In genomic region chr16:67199808-67200198, GRCh38 we compare ENCODE assay signal across 13 cellular contexts. TPM values are rescaled to one million over a fixed set of nuclear protein-coding genes. Genes with fewer than 3 reads are reported as not detected.
DNase-seq lines count a peak whose midpoint lies in the region; ATAC-seq and TF ChIP-seq lines count a peak whose summit lies in the region.
"Had no signal": no experiment of that assay in that cellular context is flagged by ENCODE, and none has a peak within 500 bp of the region (broad histone marks: within the 10 kb centered on the region; RNA-seq: fewer than 3 reads in every experiment).

No MANE protein-coding gene starts in this region.

- in situ Hi-C loops in transverse colon (cut with MboI; ENCODE audit: low pct_ligation_motif_present in 1 of 4, low pct_unique_long_range_greater_than_20kb in 1 of 4, low sequenced_read_pairs in 3 of 4) = no loop called here

- no peak overlapping the region for H3K9ac ChIP-seq in SK-N-SH

- ATAC-seq in SK-N-SH treated with all-trans-retinoic acid at 6 μM for 48 hours (no peak), lower lobe of right lung (peak; percentile 37 to 47)
- ATAC-seq: activated T-cell treated with anti-CD3 and anti-CD28 coated beads, Interleukin-2, amount 50 U/mL, for 4 hours had no signal

- H3K27ac ChIP-seq in SK-N-SH (ENCODE audit: low read depth in 2 of 2, low read length in 1 of 2) = no peak overlapping the region
- H3K27ac ChIP-seq in lower lobe of right lung = no peak overlapping the region
- peak overlapping the region; percentile 86 to 93 (median 88) for H3K27ac ChIP-seq in transverse colon

- no peak for TF ChIP-seq RAD21 in SK-N-SH (IDR thresholded peaks at IDR 0.05; ENCODE audit: low read length)

- H4K20me1 ChIP-seq in SK-N-SH (ENCODE audit: insufficient read depth) = no peaks in the 10 kb centered on the region

- DNase-seq in SK-N-SH = peak; percentile 61
- peak; percentile 66 for DNase-seq in ecto neural progenitor cell (ENCODE audit: low spot score)
- no peak for DNase-seq in lower lobe of right lung
- peak; percentile 63 for DNase-seq in transverse colon
- DNase-seq in activated CD8-positive, alpha-beta memory T cell treated with anti-CD3 and anti-CD28 coated beads for 24 hours = no peak
- DNase-seq in UCSD-AML1 (lab: John Stamatoyannopoulos, UW; ENCODE audit: unreplicated experiment) = no peak
- DNase-seq in DMS153 (lab: John Stamatoyannopoulos, UW) = no peak
- DNase-seq: activated T-cell treated with anti-CD3 and anti-CD28 coated beads, Interleukin-2, amount 50 U/mL, for 4 hours; NCI-H1417 treated with DMSO at 0.1 percent for 48 hours; OCI-M1; stimulated activated CD4-positive, alpha-beta T cell treated with anti-CD3 and anti-CD28 coated beads, Interleukin-2, amount 100 ng/mL, for 24 hours had no signal

- H3K4me2 ChIP-seq in SK-N-SH = no peak overlapping the region

- no peak for TF ChIP-seq POLR2A in transverse colon (IDR thresholded peaks at IDR 0.05)

- intact Hi-C loops in lower lobe of right lung (cut with DNase I) (no loop called here), transverse colon (cut with DNase I; ENCODE audit: low total_unique reads) (no loop called here)

- CTCF ChIA-PET in SK-N-SH (lab: Yijun Ruan, JAX) = interaction anchor here (1.0 to 2.5 kb wide), 4 partner anchors 10 to 305 kb away, joined by 4 to 8 read pairs (median 4); partner anchors contain the start of genes KCTD19 and LRRC36

- H3K36me3 ChIP-seq in SK-N-SH (replicated peaks in 1 of 2; ENCODE audit: control insufficient read depth in 1 of 2, insufficient read depth in 2 of 2, low read length in 1 of 2) = peaks cover 32 to 79% of the 10 kb centered on the region in 2 experiments
- peaks cover 76% of the 10 kb centered on the region for H3K36me3 ChIP-seq in lower lobe of right lung
- peaks cover 0 to 48% (median 9%) of the 10 kb centered on the region in 4 donors for H3K36me3 ChIP-seq in transverse colon

- no peaks in the 10 kb centered on the region for H3K9me2 ChIP-seq in SK-N-SH

- 93% methylated on average over 20 of the region's 22 CpGs for WGBS in SK-N-SH (ENCODE audit: low lambda C conversion rate)
- 38 to 40% methylated on average over 2 to 19 of the region's 22 CpGs for WGBS in transverse colon (ENCODE audit: low coverage in 1 of 2), 2 donors

- TF ChIP-seq CTCF in SK-N-SH (IDR thresholded peaks at IDR 0.05) (no peak), lower lobe of right lung (IDR thresholded peaks at IDR 0.05) (no peak), transverse colon (IDR thresholded peaks at IDR 0.05) (peak in 3 of 5 experiments; percentile 10 to 50 (median 23))

- H3K27me3 ChIP-seq in SK-N-SH (ENCODE audit: insufficient read depth) (no peaks in the 10 kb centered on the region), lower lobe of right lung (ENCODE audit: low read depth) (no peaks in the 10 kb centered on the region), transverse colon (no peaks in the 10 kb centered on the region)

- H3K4me3 ChIP-seq in SK-N-SH (ENCODE audit: low read depth in 2 of 2, low read length in 1 of 2) (no peak overlapping the region), lower lobe of right lung (peak overlapping the region; percentile 58), transverse colon (peak overlapping the region in 3 of 4 donors; percentile 31 to 54 (median 47))

- H3K4me1 ChIP-seq in SK-N-SH (ENCODE audit: control insufficient read depth in 1 of 2, insufficient read depth in 2 of 2, low read depth in 1 of 2, low read length in 1 of 2) (peaks cover 0 to under 1% of the 10 kb centered on the region in 2 experiments; a peak in 1 of 4 replicates), lower lobe of right lung (peaks cover 13% of the 10 kb centered on the region), transverse colon (peaks cover 0 to 19% (median 18%) of the 10 kb centered on the region in 4 donors)

- POLR2A ChIA-PET in SK-N-SH (lab: Yijun Ruan, JAX) = interaction anchor here (1.4 kb wide), 1 partner anchor 8 kb away, joined by 4 read pairs; no protein-coding TSS in a partner anchor

- H3K9me3 ChIP-seq in SK-N-SH (no peaks in the 10 kb centered on the region), lower lobe of right lung (no peaks in the 10 kb centered on the region), transverse colon (no peaks in the 10 kb centered on the region)

- peaks cover 19% of the 10 kb centered on the region; the same call in 1 of the 2 replicates for H3K79me2 ChIP-seq in SK-N-SH (ENCODE audit: insufficient read depth)

- TF ChIP-seq EP300 in SK-N-SH (IDR thresholded peaks at IDR 0.05; ENCODE audit: borderline replicate concordance in 1 of 2, low read depth in 1 of 2, low read length in 1 of 2) (no peak), transverse colon (IDR thresholded peaks at IDR 0.05; ENCODE audit: low read depth) (no peak)

- no peak overlapping the region for H2AFZ ChIP-seq in SK-N-SH (ENCODE audit: low read depth)

- H3F3A ChIP-seq in SK-N-SH (replicated peaks; ENCODE audit: insufficient read depth) = peaks cover 29% of the 10 kb centered on the region

TF ChIP-seq in SK-N-SH, 30 proteins besides CTCF, POLR2A, EP300 and RAD21 (continues in another document):
- no peak for TF ChIP-seq USF1 (IDR thresholded peaks at IDR 0.05; ENCODE audit: borderline replicate concordance, low read depth)
- no peak for TF ChIP-seq NRF1 (IDR thresholded peaks at IDR 0.05; ENCODE audit: low read depth, low read length)
- TF ChIP-seq TCF12 (IDR thresholded peaks at IDR 0.05) = no peak

TF ChIP-seq in SK-N-SH treated with all-trans-retinoic acid at 6 μM for 48 hours, 23 proteins besides CTCF, POLR2A, EP300 and RAD21 (continues in another document):
- TF ChIP-seq TSHZ2 (CRISPR knock-in tag; IDR thresholded peaks at IDR 0.05) (no peak), TCF4 (CRISPR knock-in tag; IDR thresholded peaks at IDR 0.05; ENCODE audit: borderline replicate concordance) (no peak), RARB (CRISPR knock-in tag; IDR thresholded peaks at IDR 0.05) (no peak), TOX (CRISPR knock-in tag; IDR thresholded peaks at IDR 0.05; ENCODE audit: borderline replicate concordance) (no peak), GLIS3 (CRISPR knock-in tag; IDR thresholded peaks at IDR 0.05) (no peak), CSRNP3 (CRISPR knock-in tag; IDR thresholded peaks at IDR 0.05) (no peak), BACH2 (CRISPR knock-in tag; IDR thresholded peaks at IDR 0.05; ENCODE audit: borderline replicate concordance) (no peak)

RNA-seq across cellular contexts. Expression of gene ELMO3, which starts 0.9 kb away (rescaled TPM):
- 2.3 and 3.1 TPM in 2 replicates for polyA plus RNA-seq in SK-N-SH (2012; rRNA removed)
- polyA plus RNA-seq in SK-N-SH (2012; cell fraction: cytosol; rRNA removed) = 0.58 and 0.90 TPM in 2 replicates
- polyA plus RNA-seq in SK-N-SH (2012; cell fraction: nucleus; rRNA removed) = 20.1 and 23.3 TPM in 2 replicates
- 14.9 TPM for total RNA-seq in lower lobe of right lung
- 10 to 100 TPM; 61.0 to 91.5 (median 77.7) TPM for total RNA-seq in transverse colon

RNA-seq across cellular contexts. Expression of gene E2F4, which starts 7.8 kb away (rescaled TPM):
- polyA plus RNA-seq in SK-N-SH (2012; rRNA removed) = 168 and 210 TPM in 2 replicates
- 67.3 and 95.5 TPM in 2 replicates for polyA plus RNA-seq in SK-N-SH (2012; cell fraction: cytosol; rRNA removed)
- 745 and 747 TPM in 2 replicates for polyA plus RNA-seq in SK-N-SH (2012; cell fraction: nucleus; rRNA removed)
- 66.5 TPM for total RNA-seq in lower lobe of right lung
- total RNA-seq in transverse colon = 100 to 1,000 TPM in 3 of 4 donors, 10 to 100 TPM in 1; 97.5 to 224 (median 159) TPM

RNA-seq across cellular contexts. Expression of gene EXOC3L1, which starts 9.9 kb away (rescaled TPM):
- 0.46 and 0.83 TPM in 2 replicates for polyA plus RNA-seq in SK-N-SH (2012; rRNA removed)
- 0.22 and 0.26 TPM in 2 replicates for polyA plus RNA-seq in SK-N-SH (2012; cell fraction: cytosol; rRNA removed)
- 1.8 and 3.1 TPM in 2 replicates for polyA plus RNA-seq in SK-N-SH (2012; cell fraction: nucleus; rRNA removed)
- 15.6 TPM for total RNA-seq in lower lobe of right lung
- 1 to 10 TPM in 2 of 4 donors, not detected in 2; 3.0 to 6.7 TPM for total RNA-seq in transverse colon
- total RNA-seq: activated T-cell treated with anti-CD3 and anti-CD28 coated beads, Interleukin-2, amount 50 U/mL, for 4 hours had no signal
- polyA plus RNA-seq: AG04450 had no signal

RNA-seq across cellular contexts. Expression of gene MATCAP1, which starts 16.0 kb away (rescaled TPM):
- polyA plus RNA-seq in SK-N-SH (2012; rRNA removed) = 68.5 and 83.5 TPM in 2 replicates
- 9.5 and 20.4 TPM in 2 replicates for polyA plus RNA-seq in SK-N-SH (2012; cell fraction: cytosol; rRNA removed)
- polyA plus RNA-seq in SK-N-SH (2012; cell fraction: nucleus; rRNA removed) = 409 and 450 TPM in 2 replicates
- total RNA-seq in lower lobe of right lung = 29.0 TPM
- 100 to 1,000 TPM in 1 of 4 donors, 10 to 100 TPM in 3; 27.6 to 220 (median 32.5) TPM for total RNA-seq in transverse colon

RNA-seq across cellular contexts. Expression of gene TMEM208, which starts 27.1 kb away (rescaled TPM):
- 98.2 and 130 TPM in 2 replicates for polyA plus RNA-seq in SK-N-SH (2012; rRNA removed)
- 85.0 and 109 TPM in 2 replicates for polyA plus RNA-seq in SK-N-SH (2012; cell fraction: cytosol; rRNA removed)
- polyA plus RNA-seq in SK-N-SH (2012; cell fraction: nucleus; rRNA removed) = 101 TPM in 2 replicates
- total RNA-seq in lower lobe of right lung (33.1 TPM), transverse colon (10 to 100 TPM in 3 of 4 donors, not detected in 1; 29.5 to 50.2 (median 39.3) TPM)

Comparison
In these comparisons a context has a peak if more than half of its experiments do, and no peak if none do; other contexts are left out.
1. DNase-seq: peak in SK-N-SH (single experiment), ecto neural progenitor cell (single experiment) and transverse colon (single experiment); none in lower lobe of right lung (single experiment), activated CD8-positive, alpha-beta memory T cell treated with anti-CD3 and anti-CD28 coated beads for 24 hours (single experiment), UCSD-AML1 (single experiment) and DMS153 (single experiment).
2. H3K27ac ChIP-seq: peak in transverse colon (4 of 4); none in SK-N-SH (0 of 2) and lower lobe of right lung (single experiment).
3. H3K4me3 ChIP-seq: peak in lower lobe of right lung (single experiment) and transverse colon (3 of 4); none in SK-N-SH (0 of 2).
4. CTCF ChIP-seq: peak in transverse colon (3 of 5); none in SK-N-SH (single experiment) and lower lobe of right lung (single experiment).